Comparison of ENCODE assay signal across 9 cellular contexts in genomic region chr1:230643887-230644286, GRCh38. TPM values are rescaled to one million over a fixed set of nuclear protein-coding genes. Genes with fewer than 3 reads are reported as not detected.
A peak's percentile ranks its signal among the peaks of the same experiment; 100 is the strongest.
DNase-seq lines count a peak whose midpoint lies in the region; ATAC-seq, FAIRE-seq and TF ChIP-seq lines count a peak whose summit lies in the region.
"Had no signal": no experiment of that assay in that cellular context is flagged by ENCODE, and none has a peak within 500 bp of the region (broad histone marks: within the 10 kb centered on the region; RNA-seq: fewer than 3 reads in every experiment).

No MANE protein-coding gene starts in this region.

- peaks cover 20% of the 10 kb centered on the region for H3K4me1 ChIP-seq in OCI-LY3 (ENCODE audit: low read length)
- peaks cover 12% of the 10 kb centered on the region for H3K4me1 ChIP-seq in endothelial cell of umbilical vein (ENCODE audit: control insufficient read depth, extremely low read depth, insufficient read depth, low read length)

- H2AFZ ChIP-seq in OCI-LY3 (ENCODE audit: low read depth, low read length), result no peak overlapping the region
- no peak overlapping the region for H2AFZ ChIP-seq in endothelial cell of umbilical vein (ENCODE audit: low read depth, low read length)

- peak overlapping the region; percentile 92 for H3K4me3 ChIP-seq in OCI-LY3 (ENCODE audit: low read length)
- H3K4me3 ChIP-seq in endothelial cell of umbilical vein (replicated peaks in 1 of 3; ENCODE audit: insufficient read depth in 1 of 3, low read depth in 1 of 3, low read length in 3 of 3), result no peak overlapping the region

- peak; percentile 55 for FAIRE-seq in endothelial cell of umbilical vein (lab: Jason Lieb, UNC)

- H3K79me2 ChIP-seq in OCI-LY3 (ENCODE audit: low read length) (peaks cover 64% of the 10 kb centered on the region), endothelial cell of umbilical vein (ENCODE audit: control insufficient read depth, insufficient read depth, low read length) (peaks cover 40% of the 10 kb centered on the region)

- H3K27ac Mint-ChIP-seq in activated CD8-positive, alpha-beta memory T cell treated with anti-CD3 and anti-CD28 coated beads, Interleukin-2, amount 10 ng/mL, durations not matched to agents 7 days and 5 days, result peak overlapping the region; percentile 89

- intact Hi-C loops in endothelial cell of umbilical vein (cut with micrococcal nuclease), result loop anchor here (2.0 to 5.0 kb wide), 9 partner anchors 111 to 1183 kb away; partner anchors contain the start of gene TSNAX

- no peak for ATAC-seq in activated CD8-positive, alpha-beta memory T cell treated with anti-CD3 and anti-CD28 coated beads, Interleukin-2, amount 10 ng/mL, durations not matched to agents 7 days and 5 days

- H3K27me3 ChIP-seq in OCI-LY3 (ENCODE audit: low read depth, low read length) (peaks cover 9% of the 10 kb centered on the region), endothelial cell of umbilical vein (ENCODE audit: control insufficient read depth in 2 of 2, insufficient read depth in 2 of 2, low read length in 2 of 2) (peaks cover 2 to 3% of the 10 kb centered on the region in 2 experiments)

- peaks cover 8% of the 10 kb centered on the region for H3K36me3 Mint-ChIP-seq in activated CD8-positive, alpha-beta memory T cell treated with anti-CD3 and anti-CD28 coated beads, Interleukin-2, amount 10 ng/mL, durations not matched to agents 7 days and 5 days

- H3K4me1 Mint-ChIP-seq in activated CD8-positive, alpha-beta memory T cell treated with anti-CD3 and anti-CD28 coated beads, Interleukin-2, amount 10 ng/mL, durations not matched to agents 7 days and 5 days, result peaks cover 49% of the 10 kb centered on the region

- H3K27ac ChIP-seq in OCI-LY3 (ENCODE audit: low read length), result no peak overlapping the region
- H3K27ac ChIP-seq in endothelial cell of umbilical vein (ENCODE audit: insufficient read depth, low read depth, low read length), result no peak overlapping the region

- H3K9me3 ChIP-seq in OCI-LY3 (ENCODE audit: insufficient read depth, low read length) (no peaks in the 10 kb centered on the region), endothelial cell of umbilical vein (replicated peaks; ENCODE audit: control insufficient read depth, insufficient read depth, low read length) (no peaks in the 10 kb centered on the region)

- no peak for TF ChIP-seq POLR2A in endothelial cell of umbilical vein (IDR thresholded peaks at IDR 0.05; ENCODE audit: low read depth, low read length)

- H3K27me3 Mint-ChIP-seq in activated CD8-positive, alpha-beta memory T cell treated with anti-CD3 and anti-CD28 coated beads, Interleukin-2, amount 10 ng/mL, durations not matched to agents 7 days and 5 days, result peaks cover 10% of the 10 kb centered on the region

- H4K20me1 ChIP-seq in OCI-LY3 (ENCODE audit: insufficient read depth, low read length) (peaks cover 19% of the 10 kb centered on the region), endothelial cell of umbilical vein (replicated peaks; ENCODE audit: control insufficient read depth, extremely low read depth, insufficient read depth, low read length) (no peaks in the 10 kb centered on the region)

- CTCF ChIA-PET in activated CD8-positive, alpha-beta memory T cell treated with anti-CD3 and anti-CD28 coated beads, Interleukin-2, amount 10 ng/mL, durations not matched to agents 7 days and 5 days (lab: Charles Lee), result interaction anchor here (1.2 to 1.6 kb wide), 3 partner anchors 10 to 567 kb away, joined by 3 read pairs; no protein-coding TSS in a partner anchor
- CTCF ChIA-PET in endothelial cell of umbilical vein (lab: Charles Lee), result no interaction called here

- TF ChIP-seq CTCF in OCI-LY3 (IDR thresholded peaks at IDR 0.05; ENCODE audit: low read depth, low read length) (peak; percentile 21; the same call in 1 of the 2 replicates), endothelial cell of umbilical vein (IDR thresholded peaks at IDR 0.05; ENCODE audit: extremely low read depth in 1 of 2, insufficient read depth in 1 of 2, low read depth in 1 of 2, low read length in 2 of 2) (no peak)

- dilution Hi-C loops in endothelial cell of umbilical vein (cut with MboI; ENCODE audit: extremely low pct_ligation_motif_present, low sequenced_read_pairs), result no loop called here

- POLR2A ChIA-PET in endothelial cell of umbilical vein (lab: Charles Lee), result no interaction called here

- peak overlapping the region; percentile 71; the same call in 1 of the 2 replicates for H3K9ac ChIP-seq in OCI-LY3 (ENCODE audit: low read length)
- no peak overlapping the region for H3K9ac ChIP-seq in endothelial cell of umbilical vein (replicated peaks; ENCODE audit: extremely low read depth, insufficient read depth, low read length)

- peak overlapping the region; percentile 73 for H3K4me2 ChIP-seq in OCI-LY3 (ENCODE audit: low read length)
- peak overlapping the region; percentile 77 for H3K4me2 ChIP-seq in endothelial cell of umbilical vein (ENCODE audit: insufficient read depth, low read length)

- H3K36me3 ChIP-seq in OCI-LY3 (replicated peaks; ENCODE audit: low read depth, low read length) (no peaks in the 10 kb centered on the region), endothelial cell of umbilical vein (ENCODE audit: control insufficient read depth in 2 of 2, extremely low read depth in 1 of 2, insufficient read depth in 2 of 2, low read length in 2 of 2) (no peaks in the 10 kb centered on the region)

- H3K4me3 Mint-ChIP-seq in activated CD8-positive, alpha-beta memory T cell treated with anti-CD3 and anti-CD28 coated beads, Interleukin-2, amount 10 ng/mL, durations not matched to agents 7 days and 5 days, result peak overlapping the region; percentile 99

- peak; percentile 52 for DNase-seq in activated CD8-positive, alpha-beta memory T cell treated with anti-CD3 and anti-CD28 coated beads, Interleukin-2, amount 10 ng/mL, durations not matched to agents 7 days and 5 days
- DNase-seq in activated CD8-positive, alpha-beta memory T cell treated with anti-CD3 and anti-CD28 coated beads, Interleukin-2, amount 50 U/mL, for 4 hours, result no peak
- DNase-seq in endothelial cell of umbilical vein (ENCODE audit: low read depth, low spot score) (no peak), cerebellar nuclear complex (lab: John Stamatoyannopoulos, UW) (no peak), NCI-H526 treated with DMSO at 0.1 percent for 48 hours (lab: John Stamatoyannopoulos, UW) (no peak), NK-92 (lab: John Stamatoyannopoulos, UW; ENCODE audit: unreplicated experiment) (no peak)
- peak; percentile 43 for DNase-seq in stimulated activated CD8-positive, alpha-beta memory T cell treated with anti-CD3 and anti-CD28 coated beads, Interleukin-4, amount 100 ng/mL, for 48 hours
- DNase-seq: COR-L47 had no signal

- H3K9me3 Mint-ChIP-seq in activated CD8-positive, alpha-beta memory T cell treated with anti-CD3 and anti-CD28 coated beads, Interleukin-2, amount 10 ng/mL, durations not matched to agents 7 days and 5 days (ENCODE audit: low read depth), result no peaks in the 10 kb centered on the region

- no TSS peak for BruUV-seq in endothelial cell of umbilical vein (replicated peaks; lab: Mats Ljungman, UMichigan)

- H3K9me1 ChIP-seq in endothelial cell of umbilical vein (replicated peaks; ENCODE audit: control insufficient read depth, extremely low read depth, insufficient read depth, low read length), result no peaks in the 10 kb centered on the region

TF ChIP-seq in endothelial cell of umbilical vein, 7 proteins besides CTCF, POLR2A, EP300 and RAD21:
- TF ChIP-seq FOS (IDR thresholded peaks at IDR 0.05; ENCODE audit: borderline replicate concordance, insufficient read depth, low read length) (no peak), JUN (IDR thresholded peaks at IDR 0.05; ENCODE audit: borderline replicate concordance, insufficient read depth, insufficient read length, low read depth) (no peak), MAX (IDR thresholded peaks at IDR 0.05; ENCODE audit: insufficient read depth, insufficient read length) (no peak), POLR2AphosphoS5 (IDR thresholded peaks at IDR 0.05; ENCODE audit: insufficient read depth, low read depth, low read length) (no peak), MYC (IDR thresholded peaks at IDR 0.05; ENCODE audit: low read depth, low read length) (no peak), EZH2 (IDR thresholded peaks at IDR 0.05; ENCODE audit: borderline replicate concordance, low read depth, low read length, severe bottlenecking) (no peak), GATA2 (IDR thresholded peaks at IDR 0.05; ENCODE audit: insufficient read depth, insufficient read length, low read depth, low read length) (no peak)

RNA-seq across cellular contexts. Expression of gene COG2, which starts 1.6 kb away (rescaled TPM):
- 10 to 100 TPM; 25.8 to 35.8 TPM for total RNA-seq in activated CD8-positive, alpha-beta memory T cell treated with anti-CD3 and anti-CD28 coated beads, Interleukin-2, amount 10 ng/mL, durations not matched to agents 7 days and 5 days
- total RNA-seq in endothelial cell of umbilical vein, result 20.7 and 24.2 TPM in 2 replicates
- 6.1 and 7.6 TPM in 2 replicates for polyA plus RNA-seq in endothelial cell of umbilical vein
- 9.3 and 9.6 TPM in 2 replicates for polyA plus RNA-seq in endothelial cell of umbilical vein (2011; cell fraction: cytosol; rRNA removed)
- polyA plus RNA-seq in endothelial cell of umbilical vein (2011; cell fraction: nucleus; rRNA removed), result 25.8 and 28.7 TPM in 2 replicates
- 11.3 and 14.0 TPM in 2 replicates for polyA plus RNA-seq in endothelial cell of umbilical vein (2012)
- polyA minus RNA-seq in endothelial cell of umbilical vein, result 13.1 TPM in 2 replicates
- polyA minus RNA-seq in endothelial cell of umbilical vein (2011; cell fraction: cytosol; rRNA and poly(A)+ RNA removed), result 11.4 TPM
- 14.0 and 19.5 TPM in 2 replicates for polyA minus RNA-seq in endothelial cell of umbilical vein (2011; cell fraction: nucleus; rRNA and poly(A)+ RNA removed)

Comparison
In these comparisons a context has a peak if more than half of its experiments do, and no peak if none do; other contexts are left out.
1. DNase-seq: peak in activated CD8-positive, alpha-beta memory T cell treated with anti-CD3 and anti-CD28 coated beads, Interleukin-2, amount 10 ng/mL, durations not matched to agents 7 days and 5 days (single experiment) and stimulated activated CD8-positive, alpha-beta memory T cell treated with anti-CD3 and anti-CD28 coated beads, Interleukin-4, amount 100 ng/mL, for 48 hours (single experiment); none in activated CD8-positive, alpha-beta memory T cell treated with anti-CD3 and anti-CD28 coated beads, Interleukin-2, amount 50 U/mL, for 4 hours (single experiment), endothelial cell of umbilical vein (single experiment), cerebellar nuclear complex (0 of 2), NCI-H526 treated with DMSO at 0.1 percent for 48 hours (single experiment) and NK-92 (single experiment).